In genomic region chr1:212284332-212284743, GRCh38 we compare ENCODE assay signal across 8 cellular contexts. TPM values are rescaled to one million over a fixed set of nuclear protein-coding genes. Genes with fewer than 3 reads are reported as not detected.
DNase-seq lines count a peak whose midpoint lies in the region; ATAC-seq and TF ChIP-seq lines count a peak whose summit lies in the region.

No MANE protein-coding gene starts in this region.

- no peak for ATAC-seq in naive thymus-derived CD4-positive, alpha-beta T cell
- no peak for ATAC-seq in GM21529 (IDR thresholded peaks at IDR 0.05; ENCODE audit: unreplicated experiment)

- intact Hi-C loops in colonic mucosa (cut with DNase I): no loop called here
- intact Hi-C loops in naive thymus-derived CD4-positive, alpha-beta T cell (cut with micrococcal nuclease): loop anchor here (2.0 to 10.0 kb wide), 4 partner anchors 98 to 2000 kb away; partner anchors contain the start of gene SMYD2 (in 1 of the 2)

- no peaks in the 10 kb centered on the region for H3K36me3 ChIP-seq in colonic mucosa
- peaks cover 0 to 5% (median 0%) of the 10 kb centered on the region in 3 experiments for H3K36me3 ChIP-seq in naive thymus-derived CD4-positive, alpha-beta T cell (ENCODE audit: control insufficient read depth in 2 of 3, insufficient read depth in 3 of 3, low read length in 3 of 3)

- H3K4me3 Mint-ChIP-seq in naive thymus-derived CD4-positive, alpha-beta T cell: peak overlapping the region; percentile 93 to 98 (median 98)

- peak overlapping the region; percentile 85 to 99 (median 97) for H3K27ac Mint-ChIP-seq in naive thymus-derived CD4-positive, alpha-beta T cell

- H3K27ac ChIP-seq in colonic mucosa: peak overlapping the region; percentile 97
- H3K27ac ChIP-seq in naive thymus-derived CD4-positive, alpha-beta T cell (ENCODE audit: low read depth, low read length): peak overlapping the region; percentile 93

- H3K27me3 Mint-ChIP-seq in naive thymus-derived CD4-positive, alpha-beta T cell: peaks cover 0 to 7% (median 0%) of the 10 kb centered on the region in 5 donors

- TF ChIP-seq CTCF in LNCaP clone FGC (IDR thresholded peaks at IDR 0.05; ENCODE audit: control insufficient read depth, extremely low read depth, insufficient read depth): no peak
- no peak for TF ChIP-seq CTCF in colonic mucosa (IDR thresholded peaks at IDR 0.05)

- H3K4me3 ChIP-seq in LNCaP clone FGC (ENCODE audit: low read depth, low read length): peak overlapping the region; percentile 80
- H3K4me3 ChIP-seq in colonic mucosa: peak overlapping the region; percentile 62
- H3K4me3 ChIP-seq in naive thymus-derived CD4-positive, alpha-beta T cell (ENCODE audit: low read length): peak overlapping the region; percentile 87

- no peaks in the 10 kb centered on the region for H3K27me3 ChIP-seq in colonic mucosa
- no peaks in the 10 kb centered on the region for H3K27me3 ChIP-seq in naive thymus-derived CD4-positive, alpha-beta T cell (ENCODE audit: control insufficient read depth in 2 of 2, insufficient read depth in 2 of 2, low read length in 2 of 2)

- H3K4me1 ChIP-seq in colonic mucosa: peaks cover 17% of the 10 kb centered on the region
- peaks cover 18 to 22% of the 10 kb centered on the region in 2 donors for H3K4me1 ChIP-seq in naive thymus-derived CD4-positive, alpha-beta T cell (ENCODE audit: control insufficient read depth in 2 of 2, insufficient read depth in 2 of 2, low read length in 2 of 2)

- peaks cover 0 to 16% (median 0%) of the 10 kb centered on the region in 5 donors for H3K36me3 Mint-ChIP-seq in naive thymus-derived CD4-positive, alpha-beta T cell

- POLR2A ChIA-PET in naive thymus-derived CD4-positive, alpha-beta T cell (lab: Charles Lee): interaction anchor here (0.6 to 2.0 kb wide), 7 partner anchors 26 to 442 kb away, joined by 3 to 14 read pairs (median 3); partner anchors contain the start of genes DTL and INTS7

- no peaks in the 10 kb centered on the region for H3K9me3 ChIP-seq in colonic mucosa
- H3K9me3 ChIP-seq in naive thymus-derived CD4-positive, alpha-beta T cell (ENCODE audit: control insufficient read depth in 2 of 3, low read length in 3 of 3): no peaks in the 10 kb centered on the region

- peak overlapping the region; percentile 70 to 98 for H3K9ac ChIP-seq in colonic mucosa (ENCODE audit: low read depth in 2 of 2, low read length in 2 of 2)

- peaks cover 21 to 42% (median 38%) of the 10 kb centered on the region in 7 donors for H3K4me1 Mint-ChIP-seq in naive thymus-derived CD4-positive, alpha-beta T cell

- DNase-seq in AG08395 (ENCODE audit: low spot score): peak; percentile 29
- DNase-seq in LNCaP clone FGC (ENCODE audit: low read depth): no peak
- no peak for DNase-seq in colonic mucosa
- no peak for DNase-seq in naive thymus-derived CD4-positive, alpha-beta T cell
- DNase-seq in HUDEP-2 (lab: John Stamatoyannopoulos, UW; ENCODE audit: unreplicated experiment in 76 of 76): no peak
- no peak for DNase-seq in activated CD4-positive, CD25-positive, alpha-beta regulatory T cell (lab: John Stamatoyannopoulos, UW)
- DNase-seq in DMS 273 treated with DMSO at 0.1 percent for 48 hours (lab: John Stamatoyannopoulos, UW): no peak

- CTCF ChIA-PET in naive thymus-derived CD4-positive, alpha-beta T cell (lab: Charles Lee): interaction anchor here (0.9 kb wide), 1 partner anchor 171 kb away, joined by 5 read pairs; no protein-coding TSS in a partner anchor

- H3K9me3 Mint-ChIP-seq in naive thymus-derived CD4-positive, alpha-beta T cell: peaks cover 0 to 2% (median 0%) of the 10 kb centered on the region in 11 donors

RNA-seq across cellular contexts. Expression of gene PPP2R5A, which starts 0.9 kb away (rescaled TPM):
- 10 to 100 TPM; 62.4 to 78.2 TPM for total RNA-seq in colonic mucosa
- 10 to 100 TPM; 38.5 to 52.7 (median 49.8) TPM for total RNA-seq in naive thymus-derived CD4-positive, alpha-beta T cell
- 10 to 100 TPM; 22.9 to 27.5 TPM for polyA plus RNA-seq in naive thymus-derived CD4-positive, alpha-beta T cell
